ENCODE assay signal across 8 cellular contexts in the genomic region with DNA sequence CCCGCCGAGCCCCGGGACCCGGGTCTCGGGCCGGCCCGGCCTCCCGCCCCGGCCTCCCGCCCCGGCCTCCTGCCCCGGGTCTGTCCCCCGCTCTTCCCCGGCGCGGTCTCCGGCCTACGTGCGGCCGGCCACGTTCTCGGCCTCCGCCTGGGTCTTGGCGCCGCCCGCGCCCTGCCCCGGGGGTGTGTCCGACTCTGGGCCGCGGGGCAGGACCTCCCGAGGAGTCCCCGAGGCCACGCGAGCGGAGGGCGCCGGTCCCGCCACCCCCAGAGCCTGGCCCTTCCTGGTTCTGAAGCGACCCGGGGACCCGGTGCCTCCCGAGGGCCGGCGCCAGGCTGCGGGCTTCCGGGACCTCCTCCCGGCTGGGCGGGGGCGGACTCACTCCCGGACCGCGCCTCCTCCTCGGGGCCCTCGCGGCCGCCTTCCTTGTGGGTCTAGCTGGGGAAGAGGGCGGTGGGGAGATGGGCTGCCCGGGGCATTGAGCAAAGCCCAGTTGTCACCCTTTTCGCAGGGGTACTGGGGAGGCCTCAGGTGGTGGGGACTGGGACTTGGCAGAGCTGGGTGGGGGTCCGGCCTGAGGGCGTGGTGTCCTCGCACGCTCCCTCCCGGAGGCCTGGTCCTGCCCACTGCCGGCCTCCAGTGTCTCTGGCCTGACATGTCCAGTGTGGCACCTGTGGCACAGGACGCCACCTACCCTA. TPM values are rescaled to one million over a fixed set of nuclear protein-coding genes. Genes with fewer than 3 reads are reported as not detected.
DNase-seq lines count a peak whose midpoint lies in the region; ATAC-seq, FAIRE-seq and TF ChIP-seq lines count a peak whose summit lies in the region.

No MANE protein-coding gene starts in this region.

- no peak overlapping the region for H3K23ac ChIP-seq in neuronal stem cell (ENCODE audit: low read depth, low read length, poor library complexity)

- peak in 1 of 2 donors; percentile 13 for TF ChIP-seq EP300 in tibial nerve (IDR thresholded peaks at IDR 0.05)

- no peak overlapping the region for H4K91ac ChIP-seq in neuronal stem cell (ENCODE audit: low read depth, low read length, poor library complexity)

- POLR2A ChIA-PET in RWPE1 (lab: Yijun Ruan, JAX; ENCODE audit: low non-redundant PET) = no interaction called here

- H3K9me3 ChIP-seq in neuronal stem cell (replicated peaks in 1 of 2; ENCODE audit: control insufficient read depth in 2 of 2, insufficient read depth in 1 of 2, low read depth in 1 of 2, low read length in 2 of 2) = peaks cover 0 to 2% of the 10 kb centered on the region in 2 donors
- no peaks in the 10 kb centered on the region for H3K9me3 ChIP-seq in tibial nerve

- H2BK5ac ChIP-seq in neuronal stem cell (ENCODE audit: low read length) = peak overlapping the region; percentile 39

- no peak overlapping the region for H4K8ac ChIP-seq in neuronal stem cell (ENCODE audit: low read depth, low read length)

- H3K14ac ChIP-seq in neuronal stem cell (ENCODE audit: low read length) = peak overlapping the region; percentile 94

- peak overlapping the region; percentile 84 for H3K9ac ChIP-seq in neuronal stem cell (ENCODE audit: low read depth, low read length, poor library complexity)

- peaks cover 4% of the 10 kb centered on the region for H3K4me1 ChIP-seq in ACC112 (ENCODE audit: control insufficient read depth, insufficient read depth, low read length, unreplicated experiment)
- H3K4me1 ChIP-seq in neuronal stem cell (ENCODE audit: control insufficient read depth in 2 of 2, insufficient read depth in 1 of 2, low read depth in 1 of 2, low read length in 2 of 2) = peaks cover 23 to 27% of the 10 kb centered on the region in 2 donors
- peaks cover 0 to 73% (median 55%) of the 10 kb centered on the region in 4 donors for H3K4me1 ChIP-seq in tibial nerve

- FAIRE-seq in frontal cortex (lab: Jason Lieb, UNC) = no peak

- H3K36me3 ChIP-seq in ACC112 (ENCODE audit: insufficient read depth, low read length) (no peaks in the 10 kb centered on the region), neuronal stem cell (replicated peaks in 1 of 2; ENCODE audit: control insufficient read depth in 2 of 2, insufficient read depth in 2 of 2, low read length in 2 of 2) (no peaks in the 10 kb centered on the region), tibial nerve (no peaks in the 10 kb centered on the region)

- no CpG with 5 or more reads among the region's 67 CpGs for WGBS in neuronal stem cell (ENCODE audit: extremely low coverage in 2 of 2, insufficient read length in 2 of 2, insufficient replicate concordance in 1 of 2), 2 donors
- WGBS in tibial nerve, 2 donors = 0 to 1% methylated on average over 15 to 40 of the region's 67 CpGs

- peak; percentile 67 for DNase-seq in RWPE1 (ENCODE audit: low spot score)
- DNase-seq in activated naive CD4-positive, alpha-beta T cell treated with Interleukin-2 at 50 U/mL for 16 hours = peak; percentile 65
- DNase-seq in frontal cortex (ENCODE audit: low spot score in 2 of 2) = peak; percentile 79
- DNase-seq in neuronal stem cell (ENCODE audit: low spot score) = no peak
- peak; percentile 49 to 58 for DNase-seq in tibial nerve (ENCODE audit: low spot score in 2 of 2)

- H3K79me1 ChIP-seq in neuronal stem cell (ENCODE audit: low read depth, low read length) = peaks cover 11% of the 10 kb centered on the region

- no peak overlapping the region for H2BK12ac ChIP-seq in neuronal stem cell (ENCODE audit: low read length)

- CTCF ChIA-PET in RWPE1 (lab: Yijun Ruan, JAX) = interaction anchor here (0.7 kb wide), 1 partner anchor 184 kb away, joined by 3 read pairs; no protein-coding TSS in a partner anchor

- peak overlapping the region; percentile 85 for H3K4me3 ChIP-seq in ACC112 (ENCODE audit: low read depth, low read length)
- H3K4me3 ChIP-seq in neuronal stem cell (ENCODE audit: low read length in 2 of 2) = peak overlapping the region; percentile 82 to 89
- H3K4me3 ChIP-seq in tibial nerve = peak overlapping the region; percentile 55 to 97 (median 72)

- peak; percentile 21 for ATAC-seq in GM18907 (IDR thresholded peaks at IDR 0.05; ENCODE audit: unreplicated experiment)
- peak; percentile 21 for ATAC-seq in HG03439 (IDR thresholded peaks at IDR 0.05; ENCODE audit: unreplicated experiment)

- no peak overlapping the region for H3K4ac ChIP-seq in neuronal stem cell (ENCODE audit: low read length)

- no peak overlapping the region for H2AFZ ChIP-seq in ACC112 (ENCODE audit: low read length, unreplicated experiment)
- H2AFZ ChIP-seq in neuronal stem cell (ENCODE audit: low read length) = peak overlapping the region; percentile 98

- TF ChIP-seq CTCF in RWPE1 (conservative IDR thresholded peaks at IDR 0.05; ENCODE audit: low read depth) (no peak), tibial nerve (IDR thresholded peaks at IDR 0.05) (no peak)

- no peak overlapping the region for H2BK120ac ChIP-seq in neuronal stem cell (ENCODE audit: low read depth, low read length)

- peak overlapping the region; percentile 89 for H2BK15ac ChIP-seq in neuronal stem cell (ENCODE audit: low read length)

- peaks cover 44% of the 10 kb centered on the region for H3K79me2 ChIP-seq in ACC112 (ENCODE audit: control insufficient read depth, insufficient read depth, low read length, unreplicated experiment)

- H3K27ac ChIP-seq in ACC112 (ENCODE audit: low read depth, low read length) (peak overlapping the region; percentile 51), RWPE1 (peak overlapping the region; percentile 85), neuronal stem cell (replicated peaks; ENCODE audit: low read length) (no peak overlapping the region), tibial nerve (peak overlapping the region; percentile 70 to 98 (median 94))

- H2AK5ac ChIP-seq in neuronal stem cell (ENCODE audit: low read depth, low read length) = peak overlapping the region; percentile 56

- peak overlapping the region; percentile 66 for H3K4me2 ChIP-seq in neuronal stem cell (ENCODE audit: insufficient read depth, low read length, poor library complexity, severe bottlenecking)

- TF ChIP-seq POLR2A in tibial nerve (IDR thresholded peaks at IDR 0.05) = no peak

- H3K27me3 ChIP-seq in ACC112 (ENCODE audit: insufficient read depth, low read length) (no peaks in the 10 kb centered on the region), neuronal stem cell (ENCODE audit: control insufficient read depth in 3 of 3, insufficient read depth in 3 of 3, low read depth in 1 of 3, low read length in 3 of 3) (peaks cover 0 to 10% (median 6%) of the 10 kb centered on the region in 3 experiments), tibial nerve (no peaks in the 10 kb centered on the region)

- peak overlapping the region; percentile 93 for H3K18ac ChIP-seq in neuronal stem cell (ENCODE audit: low read length)

RNA-seq across cellular contexts. Expression of a gene that starts 0.6 kb away (rescaled TPM):
- total RNA-seq in frontal cortex (111 TPM), tibial nerve (100 to 1,000 TPM in 3 of 4 donors, 10 to 100 TPM in 1; 94.6 to 155 (median 141) TPM)
- polyA plus RNA-seq in neuronal stem cell (2013, experiment 1 of 2) = 37.4 TPM
- 35.9 TPM for polyA plus RNA-seq in neuronal stem cell (2013, experiment 2 of 2)

RNA-seq across cellular contexts. Expression of a gene that starts 14.7 kb away (rescaled TPM):
- 0.41 TPM for total RNA-seq in frontal cortex
- polyA plus RNA-seq in neuronal stem cell (2013, experiment 1 of 2) = not detected
- not detected for polyA plus RNA-seq in neuronal stem cell (2013, experiment 2 of 2)
- under 1 TPM in 1 of 4 donors, not detected in 3; 0.30 TPM for total RNA-seq in tibial nerve

RNA-seq across cellular contexts. Expression of a gene that starts 38.7 kb away (rescaled TPM):
- total RNA-seq in frontal cortex = not detected
- 0.04 TPM for polyA plus RNA-seq in neuronal stem cell (2013, experiment 1 of 2)
- not detected for polyA plus RNA-seq in neuronal stem cell (2013, experiment 2 of 2)
- total RNA-seq in tibial nerve = not detected

RNA-seq across cellular contexts. Expression of a gene that starts 38.8 kb away (rescaled TPM):
- total RNA-seq in frontal cortex (8.6 TPM), tibial nerve (10 to 100 TPM; 38.0 to 69.8 (median 61.2) TPM)
- 13.0 TPM for polyA plus RNA-seq in neuronal stem cell (2013, experiment 1 of 2)
- 12.0 TPM for polyA plus RNA-seq in neuronal stem cell (2013, experiment 2 of 2)

RNA-seq across cellular contexts. Expression of a gene that starts 53.0 kb away (rescaled TPM):
- total RNA-seq in frontal cortex (1.6 TPM), tibial nerve (10 to 100 TPM in 1 of 4 donors, 1 to 10 TPM in 3; 4.9 to 10.3 (median 7.8) TPM)
- polyA plus RNA-seq in neuronal stem cell (2013, experiment 1 of 2) = 0.03 TPM
- polyA plus RNA-seq in neuronal stem cell (2013, experiment 2 of 2) = 0.03 TPM
